In the genomic region with DNA sequence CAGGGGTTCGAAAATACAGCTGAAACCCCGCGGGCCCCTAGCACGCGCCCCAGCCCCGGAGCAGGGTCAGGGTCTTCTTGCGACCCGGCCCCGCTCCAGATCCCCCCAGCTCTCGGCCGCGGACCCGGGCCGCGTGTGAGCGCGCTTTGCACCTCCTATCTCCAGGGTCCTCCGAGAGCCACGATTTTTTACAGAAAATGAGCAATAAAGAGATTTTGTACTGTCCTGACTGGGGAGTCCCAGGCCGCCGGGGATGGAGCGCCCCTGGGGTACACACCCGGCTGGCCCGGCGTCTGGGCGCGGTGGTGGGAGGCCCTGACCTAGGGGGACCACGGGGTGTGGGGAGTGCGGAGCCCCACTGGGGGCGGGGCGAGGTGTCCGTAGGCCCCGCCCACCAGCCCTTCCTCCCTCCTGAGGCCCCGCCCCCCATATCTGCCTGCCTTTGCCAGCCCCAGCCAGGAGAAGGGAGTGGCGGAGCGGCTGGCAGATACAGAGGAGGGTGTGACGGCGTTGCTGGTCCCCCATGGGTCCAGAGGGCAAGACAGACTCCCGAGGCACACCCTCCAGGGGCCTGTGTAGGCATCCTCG, we compare ENCODE assay signal across 8 cellular contexts.
DNase-seq lines count a peak whose midpoint lies in the region; ATAC-seq and TF ChIP-seq lines count a peak whose summit lies in the region.
"Not testable (repeated sequence)": the region's sequence is repeated elsewhere in the genome, so short reads cannot be mapped to it uniquely, and the experiment has no call there.

No MANE protein-coding gene starts in this region.

- H4K20me1 ChIP-seq in GM23248 (ENCODE audit: insufficient read depth); smooth muscle cell (ENCODE audit: low read depth): not testable (repeated sequence)

- H3K4me1 ChIP-seq in GM23248 (ENCODE audit: insufficient read depth); NT2/D1 (ENCODE audit: insufficient read depth, insufficient read length); endodermal cell (ENCODE audit: control insufficient read depth, insufficient read depth, low read length); iPS-15b (ENCODE audit: control insufficient read depth, insufficient read depth, low read length); mucosa of descending colon (ENCODE audit: low read depth); smooth muscle cell (ENCODE audit: low read depth): not testable (repeated sequence)
- peaks cover 0 to 10% (median 5%) of the 10 kb centered on the region in 4 donors for H3K4me1 ChIP-seq in transverse colon

- not testable (repeated sequence) for H3K4me3 ChIP-seq in GM23248; endodermal cell (ENCODE audit: low read length); mucosa of descending colon
- peak overlapping the region; percentile 18 for H3K4me3 ChIP-seq in NT2/D1 (ENCODE audit: insufficient read length, low read depth)
- H3K4me3 ChIP-seq in iPS-15b (ENCODE audit: low read depth, low read length): peak overlapping the region; percentile 35
- H3K4me3 ChIP-seq in smooth muscle cell: peak overlapping the region; percentile 35
- peak overlapping the region in 2 of 4 donors; percentile 23 to 36 for H3K4me3 ChIP-seq in transverse colon

- DNase-seq in GM23248 (peak; percentile 19), activated T-cell treated with anti-CD3 and anti-CD28 coated beads for 48 hours (ENCODE audit: low read depth) (peak; percentile 6), endodermal cell (peak; percentile 73), mucosa of descending colon (peak; percentile 60 to 88 (median 80)), transverse colon (peak; percentile 78)
- not testable (repeated sequence) for DNase-seq in NT2/D1 (ENCODE audit: low read depth, low spot score); smooth muscle cell (lab: John Stamatoyannopoulos, UW; ENCODE audit: unreplicated experiment)

- in situ Hi-C loops in GM23248 (cut with MboI); transverse colon (cut with MboI; ENCODE audit: low pct_ligation_motif_present in 1 of 4, low pct_unique_long_range_greater_than_20kb in 1 of 4, low sequenced_read_pairs in 3 of 4): not testable (repeated sequence)

- H3K9me2 ChIP-seq in GM23248 (ENCODE audit: insufficient read depth): not testable (repeated sequence)

- not testable (repeated sequence) for H3K4me1 Mint-ChIP-seq in endodermal cell

- H3K9me3 Mint-ChIP-seq in endodermal cell: peaks cover 29% of the 10 kb centered on the region

- not testable (repeated sequence) for H3K9ac ChIP-seq in GM23248; endodermal cell (ENCODE audit: extremely low read depth, low read length, poor library complexity, severe bottlenecking); iPS-15b (ENCODE audit: low read depth, low read length); smooth muscle cell (ENCODE audit: low read depth)
- H3K9ac ChIP-seq in NT2/D1 (ENCODE audit: insufficient read length, low read depth): peak overlapping the region; percentile 32

- H3K79me2 ChIP-seq in GM23248 (ENCODE audit: insufficient read depth); smooth muscle cell (ENCODE audit: low read depth): not testable (repeated sequence)

- not testable (repeated sequence) for H3K27ac ChIP-seq in GM23248; endodermal cell (ENCODE audit: low read depth, low read length); smooth muscle cell (ENCODE audit: low read depth); transverse colon

- TF ChIP-seq CTCF in endodermal cell (conservative IDR thresholded peaks at IDR 0.05); mucosa of descending colon (IDR thresholded peaks at IDR 0.05); smooth muscle cell (IDR thresholded peaks at IDR 0.05; ENCODE audit: borderline replicate concordance, insufficient read depth, poor library complexity, severe bottlenecking); transverse colon (IDR thresholded peaks at IDR 0.05): not testable (repeated sequence)

- H2AFZ ChIP-seq in GM23248; smooth muscle cell (ENCODE audit: low read depth): not testable (repeated sequence)

- H3K27me3 ChIP-seq in GM23248 (replicated peaks; ENCODE audit: insufficient read depth); endodermal cell (ENCODE audit: control insufficient read depth, insufficient read depth, low read length, poor library complexity, severe bottlenecking); iPS-15b (ENCODE audit: control insufficient read depth, insufficient read depth, low read length); smooth muscle cell (ENCODE audit: low read depth): not testable (repeated sequence)
- peaks cover 26% of the 10 kb centered on the region for H3K27me3 ChIP-seq in NT2/D1 (ENCODE audit: insufficient read depth, insufficient read length)
- H3K27me3 ChIP-seq in transverse colon: peaks cover 35% of the 10 kb centered on the region

- not testable (repeated sequence) for H3K4me2 ChIP-seq in GM23248 (ENCODE audit: unreplicated experiment)
- H3K4me2 ChIP-seq in smooth muscle cell: peak overlapping the region; percentile 63

- not testable (repeated sequence) for H3K36me3 Mint-ChIP-seq in endodermal cell (ENCODE audit: low read depth)

- peak overlapping the region; percentile 33 for H3K4me3 Mint-ChIP-seq in endodermal cell

- not testable (repeated sequence) for H3K36me3 ChIP-seq in GM23248 (ENCODE audit: low read depth); NT2/D1 (ENCODE audit: insufficient read depth, insufficient read length, low read length); endodermal cell (ENCODE audit: control insufficient read depth, insufficient read depth, low read length); iPS-15b (ENCODE audit: control insufficient read depth, insufficient read depth, low read length); mucosa of descending colon (ENCODE audit: low read depth); smooth muscle cell (ENCODE audit: low read depth); transverse colon

- H3F3A ChIP-seq in GM23248 (ENCODE audit: insufficient read depth); smooth muscle cell (ENCODE audit: low read depth): not testable (repeated sequence)

- not testable (repeated sequence) for TF ChIP-seq POLR2A in transverse colon (IDR thresholded peaks at IDR 0.05)

- not testable (repeated sequence) for ATAC-seq in mucosa of descending colon

- 5 to 8% methylated on average over 15 to 38 of the region's 40 CpGs for WGBS in GM23248 (ENCODE audit: low coverage in 1 of 2, low lambda C conversion rate in 2 of 2, missing lambda C conversion rate in 2 of 2), 2 experiments
- 3 to 43% methylated on average over 13 to 38 of the region's 40 CpGs for WGBS in endodermal cell (ENCODE audit: insufficient coverage in 1 of 2, insufficient read length in 1 of 2), 2 experiments
- 52% methylated on average over 22 of the region's 40 CpGs for WGBS in smooth muscle cell (ENCODE audit: low lambda C conversion rate)
- WGBS in transverse colon (ENCODE audit: low coverage in 1 of 2), 2 donors: 19% methylated on average over 24 of the region's 40 CpGs; no CpG with 5 or more reads in 1 of the 2 donors

- intact Hi-C loops in mucosa of descending colon (cut with DNase I, micrococcal nuclease); transverse colon (cut with DNase I; ENCODE audit: low total_unique reads): not testable (repeated sequence)

- H3K27me3 Mint-ChIP-seq in endodermal cell (ENCODE audit: insufficient read depth): peaks cover 26% of the 10 kb centered on the region

- not testable (repeated sequence) for H3K9me3 ChIP-seq in GM23248 (ENCODE audit: low read depth); NT2/D1 (ENCODE audit: insufficient read depth, low read length); endodermal cell (ENCODE audit: control insufficient read depth, low read length); iPS-15b (ENCODE audit: control insufficient read depth, insufficient read depth, low read length); mucosa of descending colon; smooth muscle cell (replicated peaks; ENCODE audit: low read depth); transverse colon

- not testable (repeated sequence) for TF ChIP-seq EP300 in transverse colon (IDR thresholded peaks at IDR 0.05; ENCODE audit: low read depth)

- H3K27ac Mint-ChIP-seq in endodermal cell: not testable (repeated sequence)
